In the genomic region with DNA sequence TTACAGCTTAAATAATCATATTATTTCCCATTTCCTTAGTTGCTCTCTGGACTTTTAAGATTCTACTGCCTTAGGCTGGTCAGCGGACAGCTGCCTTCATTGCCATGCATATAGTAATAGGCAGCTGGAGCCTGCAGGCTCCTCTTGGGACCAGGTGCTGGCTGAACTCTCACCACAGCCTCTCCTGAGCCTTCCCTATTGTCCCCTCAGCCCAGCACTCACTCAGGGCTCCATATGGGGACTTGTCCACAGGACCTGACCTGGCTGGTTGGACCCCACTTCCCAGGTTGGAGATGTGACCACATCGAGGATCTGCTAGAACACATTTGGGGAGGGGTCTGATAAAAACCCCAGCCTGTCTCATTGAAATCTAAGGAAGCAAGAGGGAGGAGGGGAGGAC, we compare ENCODE assay signal across 26 cellular contexts.
"Had no signal": no experiment of that assay in that cellular context is flagged by ENCODE, and none has a peak within 500 bp of the region (broad histone marks: within the 10 kb centered on the region; RNA-seq: fewer than 3 reads in every experiment).

No MANE protein-coding gene starts in this region.

- ATAC-seq: effector memory CD8-positive, alpha-beta T cell; esophagus mucosa; gastrocnemius medialis; heart right ventricle; left cardiac atrium; left lung; left ventricle myocardium superior; lower lobe of right lung had no signal

- H3K4me1 ChIP-seq: colonic mucosa, esophagus squamous epithelium, gastrocnemius medialis, heart right ventricle, left lung, lower lobe of right lung had no signal

- FAIRE-seq: endometrium, islet of Langerhans, keratinocyte had no signal

- H3K4me3 Mint-ChIP-seq: dendritic cell treated with granulocyte-macrophage colony-stimulating factor and Interleukin-4, amounts not matched to agents 40 ng/mL and 50 ng/mL, for 4 days; effector memory CD8-positive, alpha-beta T cell; endodermal cell; naive B cell had no signal

- H3K27me3 Mint-ChIP-seq: dendritic cell treated with granulocyte-macrophage colony-stimulating factor and Interleukin-4, amounts not matched to agents 40 ng/mL and 50 ng/mL, for 4 days had no signal

- H3K27ac Mint-ChIP-seq: dendritic cell treated with granulocyte-macrophage colony-stimulating factor and Interleukin-4, amounts not matched to agents 40 ng/mL and 50 ng/mL, for 4 days; effector memory CD8-positive, alpha-beta T cell; endodermal cell had no signal

- DNase-seq: colonic mucosa; cortex of kidney; effector CD8-positive, alpha-beta T cell; effector memory CD8-positive, alpha-beta T cell; endodermal cell; erythroblast; esophagus squamous epithelium; foreskin fibroblast; foreskin melanocyte; gastrocnemius medialis; glutamatergic neuron; head of caudate nucleus; heart right ventricle; hippocampal formation; left cardiac atrium; left lung; left ventricle myocardium superior; lower lobe of right lung; mesenchymal stem cell; midbrain; naive B cell had no signal

- H3K36me3 ChIP-seq: colonic mucosa, esophagus squamous epithelium, gastrocnemius medialis, left lung, lower lobe of right lung had no signal

- H3K27me3 ChIP-seq: colonic mucosa, heart right ventricle, left lung had no signal

- H3K4me3 ChIP-seq: colonic mucosa, esophagus squamous epithelium, gastrocnemius medialis, heart right ventricle, left lung, lower lobe of right lung had no signal

- H3K4me1 Mint-ChIP-seq: endodermal cell had no signal

- H3K9me3 ChIP-seq: colonic mucosa, gastrocnemius medialis had no signal
